Comparison of ENCODE assay signal across 18 cellular contexts in genomic region chr5:61447780-61448495, GRCh38.
"Had no signal": no experiment of that assay in that cellular context is flagged by ENCODE, and none has a peak within 500 bp of the region (broad histone marks: within the 10 kb centered on the region; RNA-seq: fewer than 3 reads in every experiment).

No MANE protein-coding gene starts in this region.

- H3K4me3 Mint-ChIP-seq: naive thymus-derived CD8-positive, alpha-beta T cell; neural crest cell; stimulated activated effector memory CD8-positive, alpha-beta T cell treated with anti-CD3 and anti-CD28 coated beads, Interleukin-12 subunit alpha, Interleukin-12 subunit beta, amount 100 ng/mL, for 72 hours had no signal

- H3K27ac Mint-ChIP-seq: naive thymus-derived CD8-positive, alpha-beta T cell; stimulated activated effector memory CD8-positive, alpha-beta T cell treated with anti-CD3 and anti-CD28 coated beads, Interleukin-12 subunit alpha, Interleukin-12 subunit beta, amount 100 ng/mL, for 72 hours had no signal

- H3K27me3 Mint-ChIP-seq: naive thymus-derived CD8-positive, alpha-beta T cell; progenitor cell of endocrine pancreas had no signal

- DNase-seq: cerebellar nuclear complex; effector CD8-positive, alpha-beta T cell; foreskin melanocyte; head of caudate nucleus; mesendoderm; naive thymus-derived CD8-positive, alpha-beta T cell; ovary; right cardiac atrium; stimulated activated CD4-positive, alpha-beta T cell treated with anti-CD3 and anti-CD28 coated beads, Interleukin-4, amount 100 ng/mL, for 1 hour; stimulated activated CD8-positive, alpha-beta memory T cell treated with anti-CD3 and anti-CD28 coated beads, Interleukin-4, amount 100 ng/mL, for 48 hours; stimulated activated naive CD8-positive, alpha-beta T cell treated with anti-CD3 and anti-CD28 coated beads, Interleukin-15, Interleukin-2, amounts not matched to agents 100 U/mL and 50 U/mL, for 24 hours; trophoblast cell had no signal

- ATAC-seq: naive thymus-derived CD8-positive, alpha-beta T cell; right cardiac atrium; stimulated activated effector memory CD8-positive, alpha-beta T cell treated with anti-CD3 and anti-CD28 coated beads, Interleukin-12 subunit alpha, Interleukin-12 subunit beta, amount 100 ng/mL, for 72 hours; stimulated activated naive CD8-positive, alpha-beta T cell treated with anti-CD3 and anti-CD28 coated beads, Interleukin-15, Interleukin-2, amounts not matched to agents 100 U/mL and 50 U/mL, for 24 hours had no signal

- H3K27ac ChIP-seq: coronary artery, hepatocyte, ovary, thoracic aorta had no signal
